In genomic region chr6:16948376-16948775, GRCh38 we compare ENCODE assay signal across 20 cellular contexts.
DNase-seq lines count a peak whose midpoint lies in the region; ATAC-seq and TF ChIP-seq lines count a peak whose summit lies in the region.
"Had no signal": no experiment of that assay in that cellular context is flagged by ENCODE, and none has a peak within 500 bp of the region (broad histone marks: within the 10 kb centered on the region; RNA-seq: fewer than 3 reads in every experiment).

No MANE protein-coding gene starts in this region.

- 78 to 83% methylated on average over 2 of the region's 2 CpGs for WGBS in upper lobe of left lung, 2 donors

- peaks cover 16% of the 10 kb centered on the region for H3K4me1 ChIP-seq in GM23338 (ENCODE audit: insufficient read depth)
- peaks cover 0 to 8% (median 2%) of the 10 kb centered on the region in 4 donors for H3K4me1 ChIP-seq in upper lobe of left lung
- H3K4me1 ChIP-seq: Caco-2 had no signal

- H3K36me3 ChIP-seq in GM23338 (ENCODE audit: insufficient read depth) (no peaks in the 10 kb centered on the region), upper lobe of left lung (no peaks in the 10 kb centered on the region)
- H3K36me3 ChIP-seq: brain microvascular endothelial cell, tibial artery had no signal

- peak; percentile 1; the same call in 1 of the 3 replicates for ATAC-seq in SK-N-SH treated with all-trans-retinoic acid at 6 μM for 48 hours
- ATAC-seq in GM23338 = no peak
- ATAC-seq in upper lobe of left lung (ENCODE audit: low FRiP score in 2 of 2) = no peak
- no peak for ATAC-seq in HG02938 (IDR thresholded peaks at IDR 0.05; ENCODE audit: unreplicated experiment)

- no peaks in the 10 kb centered on the region for H3F3A ChIP-seq in GM23338 (replicated peaks; ENCODE audit: low read depth)

- H3K4me3 Mint-ChIP-seq in HFFc6 (peak overlapping the region; percentile 81), osteocyte (ENCODE audit: unreplicated experiment) (no peak overlapping the region), GM23338 (no peak overlapping the region)
- H3K4me3 Mint-ChIP-seq: activated naive CD8-positive, alpha-beta T cell treated with anti-CD3 and anti-CD28 coated beads, Interleukin-2, amount 10 ng/mL, durations not matched to agents 7 days and 5 days; B cell; dendritic cell treated with granulocyte-macrophage colony-stimulating factor and Interleukin-4, amounts not matched to agents 40 ng/mL and 50 ng/mL, for 4 days; mesothelial cell of epicardium had no signal

- H3K27me3 Mint-ChIP-seq in HFFc6 (ENCODE audit: insufficient read depth) (no peaks in the 10 kb centered on the region; the same call in 1 of the 2 replicates), osteocyte (ENCODE audit: unreplicated experiment) (peaks cover 2% of the 10 kb centered on the region), GM23338 (ENCODE audit: insufficient read depth, low read depth, poor library complexity) (no peaks in the 10 kb centered on the region)

- H3K4me2 ChIP-seq in GM23338 = no peak overlapping the region

- H3K4me1 Mint-ChIP-seq in HFFc6 (ENCODE audit: low read depth) = peaks cover 79% of the 10 kb centered on the region
- peaks cover 41% of the 10 kb centered on the region for H3K4me1 Mint-ChIP-seq in osteocyte (ENCODE audit: unreplicated experiment)
- H3K4me1 Mint-ChIP-seq in GM23338 = peaks cover 31% of the 10 kb centered on the region
- H3K4me1 Mint-ChIP-seq: activated naive CD8-positive, alpha-beta T cell treated with anti-CD3 and anti-CD28 coated beads, Interleukin-2, amount 10 ng/mL, durations not matched to agents 7 days and 5 days; B cell had no signal

- DNase-seq in HFFc6 = no peak
- DNase-seq in fibroblast of gingiva (ENCODE audit: low read depth) = peak; percentile 65
- no peak for DNase-seq in osteocyte (ENCODE audit: extremely low spot score, unreplicated experiment)
- no peak for DNase-seq in GM23338 (ENCODE audit: low spot score)
- DNase-seq in upper lobe of left lung = no peak
- DNase-seq: activated CD4-positive, alpha-beta T cell treated with anti-CD3 and anti-CD28 coated beads for 1 hour; activated naive CD8-positive, alpha-beta T cell treated with anti-CD3 and anti-CD28 coated beads, Interleukin-2, amount 10 ng/mL, durations not matched to agents 7 days and 5 days; Caco-2; left cardiac atrium; NCI-H510A treated with DMSO at 0.1 percent for 48 hours; NK-92 treated with Interleukin-12 subunit alpha and Interleukin-12 subunit beta, amount 100 ng/mL, for 24 hours; stimulated activated naive CD4-positive, alpha-beta T cell; tibial artery had no signal

- no peak for TF ChIP-seq EP300 in upper lobe of left lung (IDR thresholded peaks at IDR 0.05)

- no peaks in the 10 kb centered on the region for H3K36me3 Mint-ChIP-seq in HFFc6 (ENCODE audit: low read depth)
- H3K36me3 Mint-ChIP-seq in osteocyte (ENCODE audit: unreplicated experiment) = peaks cover 6% of the 10 kb centered on the region
- H3K36me3 Mint-ChIP-seq in GM23338 (ENCODE audit: low read depth) = no peaks in the 10 kb centered on the region
- H3K36me3 Mint-ChIP-seq: activated naive CD8-positive, alpha-beta T cell treated with anti-CD3 and anti-CD28 coated beads, Interleukin-2, amount 10 ng/mL, durations not matched to agents 7 days and 5 days; mesothelial cell of epicardium had no signal

- no peaks in the 10 kb centered on the region for H3K79me2 ChIP-seq in GM23338 (replicated peaks; ENCODE audit: insufficient read depth)

- no peak overlapping the region for H3K4me3 ChIP-seq in GM23338
- H3K4me3 ChIP-seq in upper lobe of left lung = no peak overlapping the region
- H3K4me3 ChIP-seq: skin epidermis, tibial artery had no signal

- TF ChIP-seq CTCF in HFFc6 (IDR thresholded peaks at IDR 0.05) (no peak), osteocyte (IDR thresholded peaks at IDR 0.05) (no peak), GM23338 (conservative IDR thresholded peaks at IDR 0.05; ENCODE audit: low read depth in 2 of 2) (no peak), upper lobe of left lung (IDR thresholded peaks at IDR 0.05) (no peak)

- no peak overlapping the region for H2AFZ ChIP-seq in GM23338

- H3K9me3 Mint-ChIP-seq in HFFc6 (peaks cover 8% of the 10 kb centered on the region; the same call in 1 of the 2 replicates), osteocyte (ENCODE audit: unreplicated experiment) (peaks cover 10% of the 10 kb centered on the region), GM23338 (no peaks in the 10 kb centered on the region)
- H3K9me3 Mint-ChIP-seq: dendritic cell treated with granulocyte-macrophage colony-stimulating factor and Interleukin-4, amounts not matched to agents 40 ng/mL and 50 ng/mL, for 4 days had no signal

- H3K27me3 ChIP-seq in GM23338 (ENCODE audit: insufficient read depth) (no peaks in the 10 kb centered on the region), upper lobe of left lung (no peaks in the 10 kb centered on the region)
- H3K27me3 ChIP-seq: brain microvascular endothelial cell, tibial artery had no signal

- peak overlapping the region; percentile 99 for H3K27ac Mint-ChIP-seq in HFFc6
- peak overlapping the region; percentile 87 for H3K27ac Mint-ChIP-seq in osteocyte (ENCODE audit: unreplicated experiment)
- no peak overlapping the region for H3K27ac Mint-ChIP-seq in GM23338
- H3K27ac Mint-ChIP-seq: activated naive CD8-positive, alpha-beta T cell treated with anti-CD3 and anti-CD28 coated beads, Interleukin-2, amount 10 ng/mL, durations not matched to agents 7 days and 5 days; B cell had no signal

- H3K27ac ChIP-seq in GM23338 (ENCODE audit: low read depth) (no peak overlapping the region), upper lobe of left lung (peak overlapping the region in 1 of 4 donors; percentile 31)

- no peaks in the 10 kb centered on the region for H4K20me1 ChIP-seq in GM23338 (replicated peaks; ENCODE audit: insufficient read depth)

- TF ChIP-seq POLR2A in upper lobe of left lung (IDR thresholded peaks at IDR 0.05) = no peak

- H3K9me3 ChIP-seq in upper lobe of left lung = no peaks in the 10 kb centered on the region
- H3K9me3 ChIP-seq: Caco-2, tibial artery had no signal

- peaks cover 13% of the 10 kb centered on the region; the same call in 1 of the 2 replicates for H3K9me2 ChIP-seq in GM23338 (ENCODE audit: insufficient read depth)

TF ChIP-seq in SK-N-SH treated with all-trans-retinoic acid at 6 μM for 48 hours, 23 proteins besides CTCF, POLR2A, EP300 and RAD21 (continues in another document):
- TF ChIP-seq PPARA (CRISPR knock-in tag; IDR thresholded peaks at IDR 0.05; ENCODE audit: borderline replicate concordance) (no peak), ISL1 (CRISPR knock-in tag; IDR thresholded peaks at IDR 0.05) (no peak), RARB (CRISPR knock-in tag; IDR thresholded peaks at IDR 0.05) (no peak), OSR1 (CRISPR knock-in tag; IDR thresholded peaks at IDR 0.05) (no peak), TSHZ2 (CRISPR knock-in tag; IDR thresholded peaks at IDR 0.05) (no peak), TCF4 (CRISPR knock-in tag; IDR thresholded peaks at IDR 0.05; ENCODE audit: borderline replicate concordance) (no peak)

TF ChIP-seq in GM23338, 12 proteins besides CTCF, POLR2A, EP300 and RAD21 (continues in another document):
- no peak for TF ChIP-seq JUNB (IDR thresholded peaks at IDR 0.05; ENCODE audit: unreplicated experiment)
- no peak for TF ChIP-seq ETS1 (IDR thresholded peaks at IDR 0.05)
